ENCODE assay signal across 10 cellular contexts in genomic region chr11:77557553-77557952, GRCh38. TPM values are rescaled to one million over a fixed set of nuclear protein-coding genes. Genes with fewer than 3 reads are reported as not detected.
DNase-seq lines count a peak whose midpoint lies in the region; ATAC-seq and TF ChIP-seq lines count a peak whose summit lies in the region.
"Had no signal": no experiment of that assay in that cellular context is flagged by ENCODE, and none has a peak within 500 bp of the region (broad histone marks: within the 10 kb centered on the region; RNA-seq: fewer than 3 reads in every experiment).

No MANE protein-coding gene starts in this region.

- H3K9me3 ChIP-seq in ovary: no peaks in the 10 kb centered on the region
- H3K9me3 ChIP-seq in CD4-positive, alpha-beta memory T cell (ENCODE audit: control insufficient read depth in 1 of 2, low read length in 2 of 2): peaks cover 0 to 5% of the 10 kb centered on the region in 2 donors
- H3K9me3 ChIP-seq: upper lobe of right lung had no signal

- no peak overlapping the region for H3K4me3 ChIP-seq in HFF-Myc (replicated peaks; ENCODE audit: low read depth, low read length)
- no peak overlapping the region for H3K4me3 ChIP-seq in ovary
- no peak overlapping the region for H3K4me3 ChIP-seq in CD4-positive, alpha-beta memory T cell (ENCODE audit: low read length in 2 of 2)
- H3K4me3 ChIP-seq: upper lobe of right lung had no signal

- TF ChIP-seq EP300 in ovary (IDR thresholded peaks at IDR 0.05): no peak

- H3K4me1 Mint-ChIP-seq in Calu3 (ENCODE audit: low read depth, unreplicated experiment) (peaks cover 21% of the 10 kb centered on the region), glutamatergic neuron (ENCODE audit: low read depth, unreplicated experiment) (no peaks in the 10 kb centered on the region)
- H3K4me1 Mint-ChIP-seq in CD4-positive, alpha-beta memory T cell: no peaks in the 10 kb centered on the region
- H3K4me1 Mint-ChIP-seq: activated CD4-positive, alpha-beta T cell treated with anti-CD3 and anti-CD28 coated beads, Interleukin-2, amount 10 ng/mL, durations not matched to agents 24 days and 14 days had no signal

- no TSS peak for BruUV-seq in Calu3 (replicated peaks; lab: Mats Ljungman, UMichigan)

- H3K9me3 Mint-ChIP-seq in Calu3 (ENCODE audit: low read depth, unreplicated experiment) (no peaks in the 10 kb centered on the region), glutamatergic neuron (ENCODE audit: unreplicated experiment) (no peaks in the 10 kb centered on the region)
- peaks cover 0 to 6% (median 0%) of the 10 kb centered on the region in 8 donors for H3K9me3 Mint-ChIP-seq in CD4-positive, alpha-beta memory T cell
- H3K9me3 Mint-ChIP-seq: activated CD4-positive, alpha-beta T cell treated with anti-CD3 and anti-CD28 coated beads, Interleukin-2, amount 10 ng/mL, durations not matched to agents 24 days and 14 days had no signal

- no peaks in the 10 kb centered on the region for H3K27me3 ChIP-seq in ovary
- no peaks in the 10 kb centered on the region for H3K27me3 ChIP-seq in CD4-positive, alpha-beta memory T cell (ENCODE audit: insufficient read depth, low read length)
- H3K27me3 ChIP-seq: upper lobe of right lung had no signal

- no peak for ATAC-seq in GM19467 (IDR thresholded peaks at IDR 0.05; ENCODE audit: unreplicated experiment)
- ATAC-seq: upper lobe of right lung had no signal

- H3K27me3 Mint-ChIP-seq in Calu3 (ENCODE audit: unreplicated experiment) (no peaks in the 10 kb centered on the region), glutamatergic neuron (ENCODE audit: unreplicated experiment) (no peaks in the 10 kb centered on the region)
- H3K27me3 Mint-ChIP-seq in CD4-positive, alpha-beta memory T cell: peaks cover 0 to 6% of the 10 kb centered on the region in 2 donors

- H3K27ac Mint-ChIP-seq in Calu3 (ENCODE audit: unreplicated experiment) (no peak overlapping the region), glutamatergic neuron (ENCODE audit: unreplicated experiment) (no peak overlapping the region)
- H3K27ac Mint-ChIP-seq in CD4-positive, alpha-beta memory T cell: no peak overlapping the region
- H3K27ac Mint-ChIP-seq: activated CD4-positive, alpha-beta T cell treated with anti-CD3 and anti-CD28 coated beads, Interleukin-2, amount 10 ng/mL, durations not matched to agents 24 days and 14 days had no signal

- no peak overlapping the region for H3K27ac ChIP-seq in ovary
- H3K27ac ChIP-seq in CD4-positive, alpha-beta memory T cell (ENCODE audit: low read depth, low read length): no peak overlapping the region
- H3K27ac ChIP-seq: upper lobe of right lung had no signal

- H3K36me3 ChIP-seq in ovary: no peaks in the 10 kb centered on the region
- H3K36me3 ChIP-seq in CD4-positive, alpha-beta memory T cell (ENCODE audit: insufficient read depth, low read length): no peaks in the 10 kb centered on the region
- H3K36me3 ChIP-seq: upper lobe of right lung had no signal

- H3K4me3 Mint-ChIP-seq in Calu3 (ENCODE audit: low read depth, unreplicated experiment) (no peak overlapping the region), glutamatergic neuron (ENCODE audit: unreplicated experiment) (no peak overlapping the region)
- H3K4me3 Mint-ChIP-seq in CD4-positive, alpha-beta memory T cell: no peak overlapping the region
- H3K4me3 Mint-ChIP-seq: activated CD4-positive, alpha-beta T cell treated with anti-CD3 and anti-CD28 coated beads, Interleukin-2, amount 10 ng/mL, durations not matched to agents 24 days and 14 days had no signal

- peak; percentile 51 for DNase-seq in Calu3
- no peak for DNase-seq in HFF-Myc (ENCODE audit: extremely low read depth, low read depth)
- DNase-seq in RPMI7951 (ENCODE audit: low read depth): peak; percentile 51
- peak; percentile 43 for DNase-seq in glutamatergic neuron
- no peak for DNase-seq in ovary
- DNase-seq in CD4-positive, alpha-beta memory T cell: no peak
- no peak for DNase-seq in stimulated activated CD4-positive, alpha-beta T cell treated with anti-CD3 and anti-CD28 coated beads, Interleukin-4, amount 100 ng/mL, for 1 hour
- DNase-seq: activated CD4-positive, alpha-beta T cell treated with anti-CD3 and anti-CD28 coated beads, Interleukin-2, amount 10 ng/mL, durations not matched to agents 24 days and 14 days; upper lobe of right lung had no signal

- TF ChIP-seq POLR2A in ovary (IDR thresholded peaks at IDR 0.05): no peak

- 84 to 85% (median 85%) methylated on average over 5 of the region's 5 CpGs for WGBS in ovary, 3 donors

- H3K4me1 ChIP-seq in ovary (ENCODE audit: insufficient read depth): no peaks in the 10 kb centered on the region
- no peaks in the 10 kb centered on the region for H3K4me1 ChIP-seq in CD4-positive, alpha-beta memory T cell (ENCODE audit: insufficient read depth, low read length)
- H3K4me1 ChIP-seq: upper lobe of right lung had no signal

- H3K36me3 Mint-ChIP-seq in Calu3 (ENCODE audit: insufficient read depth, unreplicated experiment): no peaks in the 10 kb centered on the region
- no peaks in the 10 kb centered on the region for H3K36me3 Mint-ChIP-seq in glutamatergic neuron (ENCODE audit: unreplicated experiment)
- no peaks in the 10 kb centered on the region for H3K36me3 Mint-ChIP-seq in CD4-positive, alpha-beta memory T cell

- POLR2A ChIA-PET in CD4-positive, alpha-beta memory T cell (lab: Charles Lee; ENCODE audit: partially characterized antibody): no interaction called here

- CTCF ChIA-PET in Calu3 (lab: Charles Lee): interaction anchor here (0.9 to 1.2 kb wide), 2 partner anchors 9 to 362 kb away, joined by 3 read pairs; no protein-coding TSS in a partner anchor
- CTCF ChIA-PET in CD4-positive, alpha-beta memory T cell (lab: Charles Lee; ENCODE audit: partially characterized antibody): interaction anchor here (1.2 kb wide), 1 partner anchor 9 kb away, joined by 5 read pairs; no protein-coding TSS in a partner anchor

- TF ChIP-seq CTCF in Calu3 (IDR thresholded peaks at IDR 0.05; ENCODE audit: unreplicated experiment) (no peak), HFF-Myc (IDR thresholded peaks at IDR 0.05; ENCODE audit: low read depth, low read length, missing control alignments) (peak; percentile 30), glutamatergic neuron (IDR thresholded peaks at IDR 0.05; ENCODE audit: partially characterized antibody, unreplicated experiment) (peak; percentile 17), ovary (IDR thresholded peaks at IDR 0.05) (no peak)

- intact Hi-C loops in Calu3 (cut with micrococcal nuclease; ENCODE audit: unreplicated experiment): loop anchor here (5.0 kb wide), 1 partner anchor 430 kb away; the partner anchor contains the start of gene MYO7A
- intact Hi-C loops in ovary (cut with DNase I): loop anchor here in 2 of 4 donors (10.0 kb wide), 3 partner anchors 57 to 433 kb away; partner anchors contain the start of gene MYO7A (in 1 of the 2)
- intact Hi-C loops in CD4-positive, alpha-beta memory T cell (cut with micrococcal nuclease): no loop called here

RNA-seq across cellular contexts. Expression of gene AQP11, which starts 32.2 kb away (rescaled TPM):
- total RNA-seq in Calu3 (2022) (1.2 and 1.4 TPM in 2 replicates), glutamatergic neuron (ENCODE audit: unreplicated experiment) (2.0 TPM), ovary (10 to 100 TPM in 4 of 7 donors, 1 to 10 TPM in 3; 4.9 to 14.2 (median 10.3) TPM)
- 1.6 and 2.8 TPM in 2 replicates for total RNA-seq in RPMI7951 (2014; rRNA removed; shearing (Covaris generic))
- polyA plus RNA-seq in ovary: 10 to 100 TPM in 1 of 2 donors, 1 to 10 TPM in 1; 7.7 to 19.1 TPM
- total RNA-seq in CD4-positive, alpha-beta memory T cell: under 1 TPM; 0.35 to 0.67 TPM
- 1 to 10 TPM in 1 of 2 donors, under 1 TPM in 1; 0.37 to 1.0 TPM for polyA plus RNA-seq in CD4-positive, alpha-beta memory T cell

Comparison
In these comparisons a context has a peak if more than half of its experiments do, and no peak if none do; other contexts are left out.
1. DNase-seq: peak in Calu3 (single experiment), RPMI7951 (single experiment) and glutamatergic neuron (single experiment); none in HFF-Myc (single experiment), ovary (0 of 5), CD4-positive, alpha-beta memory T cell (0 of 5) and stimulated activated CD4-positive, alpha-beta T cell treated with anti-CD3 and anti-CD28 coated beads, Interleukin-4, amount 100 ng/mL, for 1 hour (single experiment).
2. CTCF ChIP-seq: peak in HFF-Myc (single experiment) and glutamatergic neuron (single experiment); none in Calu3 (single experiment) and ovary (0 of 3).